In genomic region chr18:4599312-4599711, GRCh38 we compare ENCODE assay signal across 35 cellular contexts.
DNase-seq lines count a peak whose midpoint lies in the region; ATAC-seq and TF ChIP-seq lines count a peak whose summit lies in the region.
"Had no signal": no experiment of that assay in that cellular context is flagged by ENCODE, and none has a peak within 500 bp of the region (broad histone marks: within the 10 kb centered on the region; RNA-seq: fewer than 3 reads in every experiment).

No MANE protein-coding gene starts in this region.

- no TSS peak for BruUV-seq in OCI-LY7 (replicated peaks; lab: Mats Ljungman, UMichigan)

- H3K4me1 ChIP-seq in OCI-LY7 (ENCODE audit: insufficient read depth, low read length, poor library complexity, severe bottlenecking) (no peaks in the 10 kb centered on the region), thyroid gland (no peaks in the 10 kb centered on the region)
- H3K4me1 ChIP-seq: esophagus muscularis mucosa, heart left ventricle, prostate gland, sigmoid colon, tibial artery had no signal

- no peak overlapping the region for H3K4me2 ChIP-seq in OCI-LY7 (ENCODE audit: low read length)
- H3K4me2 ChIP-seq: PC-9 had no signal

- H3K27me3 ChIP-seq in H7 (ENCODE audit: control insufficient read depth, insufficient read depth, low read length) (no peaks in the 10 kb centered on the region), thyroid gland (no peaks in the 10 kb centered on the region)
- H3K27me3 ChIP-seq: brain microvascular endothelial cell, esophagus muscularis mucosa, heart left ventricle, sigmoid colon, tibial artery had no signal

- peak overlapping the region; percentile 16; the same call in 1 of the 2 replicates for H2AFZ ChIP-seq in OCI-LY7 (ENCODE audit: low read length)
- H2AFZ ChIP-seq: PC-9 had no signal

- no peak overlapping the region for H3K27ac Mint-ChIP-seq in activated T-cell treated with anti-CD3 and anti-CD28 coated beads, Interleukin-2, amount 50 U/mL, for 72 hours
- H3K27ac Mint-ChIP-seq: activated naive CD4-positive, alpha-beta T cell treated with anti-CD3 and anti-CD28 coated beads, Interleukin-2, amount 50 U/mL, for 24 hours; mesothelial cell of epicardium; T-helper 1 cell treated with Interleukin-12 subunit alpha and Interleukin-12 subunit beta and Interleukin-4 antibody, amounts not matched to agents 30 μg/mL and 1 μg/mL, for 36 hours had no signal

- H3K9me2 ChIP-seq in OCI-LY7 (ENCODE audit: insufficient read depth, low read length), result no peaks in the 10 kb centered on the region

- no peaks in the 10 kb centered on the region for H3K4me1 Mint-ChIP-seq in activated T-cell treated with anti-CD3 and anti-CD28 coated beads, Interleukin-2, amount 50 U/mL, for 72 hours (ENCODE audit: low read depth)
- H3K4me1 Mint-ChIP-seq: activated naive CD4-positive, alpha-beta T cell treated with anti-CD3 and anti-CD28 coated beads, Interleukin-2, amount 50 U/mL, for 24 hours; CD8-positive, alpha-beta memory T cell; mesothelial cell of epicardium had no signal

- H3K27ac ChIP-seq in OCI-LY7 (ENCODE audit: low read depth, low read length, poor library complexity, severe bottlenecking) (no peak overlapping the region), thyroid gland (no peak overlapping the region)
- H3K27ac ChIP-seq: brain microvascular endothelial cell, esophagus muscularis mucosa, heart left ventricle, PC-9, prostate gland, sigmoid colon, tibial artery had no signal

- no peak overlapping the region for H3K4me3 Mint-ChIP-seq in activated T-cell treated with anti-CD3 and anti-CD28 coated beads, Interleukin-2, amount 50 U/mL, for 72 hours
- H3K4me3 Mint-ChIP-seq: activated naive CD4-positive, alpha-beta T cell treated with anti-CD3 and anti-CD28 coated beads, Interleukin-2, amount 50 U/mL, for 24 hours; CD8-positive, alpha-beta memory T cell; mesothelial cell of epicardium; T-helper 1 cell treated with Interleukin-12 subunit alpha and Interleukin-12 subunit beta and Interleukin-4 antibody, amounts not matched to agents 30 μg/mL and 1 μg/mL, for 36 hours had no signal

- H3K36me3 ChIP-seq in H7 (replicated peaks; ENCODE audit: control insufficient read depth, insufficient read depth, low read length), result no peaks in the 10 kb centered on the region
- no peaks in the 10 kb centered on the region for H3K36me3 ChIP-seq in OCI-LY7 (ENCODE audit: insufficient read depth, low read length)
- H3K36me3 ChIP-seq in thyroid gland, result no peaks in the 10 kb centered on the region
- H3K36me3 ChIP-seq: brain microvascular endothelial cell, esophagus muscularis mucosa, heart left ventricle, prostate gland, sigmoid colon, tibial artery had no signal

- intact Hi-C loops in OCI-LY7 (cut with micrococcal nuclease; ENCODE audit: unreplicated experiment) (no loop called here), thyroid gland (cut with DNase I) (no loop called here)

- H3K79me2 ChIP-seq in OCI-LY7 (ENCODE audit: insufficient read depth, low read depth, low read length), result no peaks in the 10 kb centered on the region

- CTCF ChIA-PET in OCI-LY7 (lab: Charles Lee; ENCODE audit: unreplicated experiment), result no interaction called here

- peaks cover under 1 to 2% of the 10 kb centered on the region in 2 donors for H3K9me3 Mint-ChIP-seq in activated T-cell treated with anti-CD3 and anti-CD28 coated beads, Interleukin-2, amount 50 U/mL, for 72 hours
- H3K9me3 Mint-ChIP-seq: mesothelial cell of epicardium had no signal

- no peaks in the 10 kb centered on the region for H3K9me3 ChIP-seq in OCI-LY7 (ENCODE audit: low read length)
- no peaks in the 10 kb centered on the region for H3K9me3 ChIP-seq in thyroid gland
- H3K9me3 ChIP-seq: esophagus muscularis mucosa, heart left ventricle, prostate gland, sigmoid colon, tibial artery had no signal

- DNase-seq in GM12865 (ENCODE audit: low read depth) (peak; percentile 36), H7 (peak; percentile 31), OCI-LY7 (ENCODE audit: low spot score) (no peak), iPS-NIHi11 (ENCODE audit: low spot score) (peak; percentile 25), GF-D8 (lab: John Stamatoyannopoulos, UW) (no peak), thyroid gland (no peak)
- no peak for DNase-seq in activated T-cell treated with anti-CD3 and anti-CD28 coated beads, Interleukin-2, amount 50 U/mL, for 72 hours
- DNase-seq: activated CD4-positive, alpha-beta T cell treated with anti-CD3 and anti-CD28 coated beads, Interleukin-2, amount 50 U/mL, for 48 hours; amniotic stem cell; brain microvascular endothelial cell; CD8-positive, alpha-beta memory T cell; cerebellar nuclear complex; dermis blood vessel endothelial cell; DMS153; foreskin fibroblast; heart left ventricle; IMR-90; kidney glomerular epithelial cell; NCI-H1048; NCI-H2107; nucleus accumbens; PC-9; sigmoid colon; stimulated activated CD4-positive, alpha-beta T cell treated with anti-CD3 and anti-CD28 coated beads, Interleukin-12 subunit alpha, Interleukin-12 subunit beta, amount 100 ng/mL, for 4 hours; stimulated activated CD4-positive, alpha-beta T cell treated with anti-CD3 and anti-CD28 coated beads, Interleukin-2, amount 100 ng/mL, for 48 hours; tibial artery had no signal

- H3K4me3 ChIP-seq in GM12865 (ENCODE audit: low read depth, low read length) (no peak overlapping the region; the same call in 1 of the 2 replicates), H7 (ENCODE audit: insufficient read depth, low read depth, low read length) (no peak overlapping the region), OCI-LY7 (ENCODE audit: low read depth, low read length, poor library complexity, severe bottlenecking) (no peak overlapping the region), thyroid gland (replicated peaks in 1 of 3) (no peak overlapping the region)
- H3K4me3 ChIP-seq: esophagus muscularis mucosa, heart left ventricle, PC-9, prostate gland, sigmoid colon, tibial artery had no signal

- no peak for ATAC-seq in activated T-cell treated with anti-CD3 and anti-CD28 coated beads, Interleukin-2, amount 50 U/mL, for 72 hours (replicated peaks in 1 of 2)
- no peak for ATAC-seq in HG03439 (IDR thresholded peaks at IDR 0.05; ENCODE audit: unreplicated experiment)
- ATAC-seq: activated CD4-positive, CD25-positive, alpha-beta regulatory T cell treated with anti-CD3 and anti-CD28 coated beads, Interleukin-2, amount 50 U/mL, for 24 hours; heart left ventricle; Right ventricle myocardium inferior; SK-N-SH treated with all-trans-retinoic acid at 6 μM for 48 hours had no signal

- no peak for TF ChIP-seq CTCF in GM12865 (IDR thresholded peaks at IDR 0.05; ENCODE audit: insufficient read depth, low read depth, low read length, missing control alignments)
- peak; percentile 37 for TF ChIP-seq CTCF in OCI-LY7 (conservative IDR thresholded peaks at IDR 0.05; ENCODE audit: low read length)
- no peak for TF ChIP-seq CTCF in thyroid gland (IDR thresholded peaks at IDR 0.05)

- no peaks in the 10 kb centered on the region for H4K20me1 ChIP-seq in OCI-LY7 (ENCODE audit: insufficient read depth, low read length)

- TF ChIP-seq POLR2A in thyroid gland (IDR thresholded peaks at IDR 0.05), result no peak

- H3K36me3 Mint-ChIP-seq in activated T-cell treated with anti-CD3 and anti-CD28 coated beads, Interleukin-2, amount 50 U/mL, for 72 hours (ENCODE audit: insufficient read depth in 2 of 2), result no peaks in the 10 kb centered on the region
- H3K36me3 Mint-ChIP-seq: activated naive CD4-positive, alpha-beta T cell treated with anti-CD3 and anti-CD28 coated beads, Interleukin-2, amount 50 U/mL, for 24 hours; CD8-positive, alpha-beta memory T cell; mesothelial cell of epicardium had no signal

- POLR2A ChIA-PET in OCI-LY7 (lab: Charles Lee), result no interaction called here

- H3K27me3 Mint-ChIP-seq in activated T-cell treated with anti-CD3 and anti-CD28 coated beads, Interleukin-2, amount 50 U/mL, for 72 hours (ENCODE audit: low read depth), result no peaks in the 10 kb centered on the region
- H3K27me3 Mint-ChIP-seq: activated naive CD4-positive, alpha-beta T cell treated with anti-CD3 and anti-CD28 coated beads, Interleukin-2, amount 50 U/mL, for 24 hours; CD8-positive, alpha-beta memory T cell had no signal

- 39 to 50% methylated on average over 4 of the region's 4 CpGs for WGBS in thyroid gland, 2 donors

Comparison
In these comparisons a context has a peak if more than half of its experiments do, and no peak if none do; other contexts are left out.
1. DNase-seq: peak in GM12865 (single experiment), H7 (single experiment) and iPS-NIHi11 (single experiment); none in OCI-LY7 (single experiment), activated T-cell treated with anti-CD3 and anti-CD28 coated beads, Interleukin-2, amount 50 U/mL, for 72 hours (0 of 2), GF-D8 (single experiment) and thyroid gland (0 of 2).